ENCODE assay signal across 21 cellular contexts in the genomic region with DNA sequence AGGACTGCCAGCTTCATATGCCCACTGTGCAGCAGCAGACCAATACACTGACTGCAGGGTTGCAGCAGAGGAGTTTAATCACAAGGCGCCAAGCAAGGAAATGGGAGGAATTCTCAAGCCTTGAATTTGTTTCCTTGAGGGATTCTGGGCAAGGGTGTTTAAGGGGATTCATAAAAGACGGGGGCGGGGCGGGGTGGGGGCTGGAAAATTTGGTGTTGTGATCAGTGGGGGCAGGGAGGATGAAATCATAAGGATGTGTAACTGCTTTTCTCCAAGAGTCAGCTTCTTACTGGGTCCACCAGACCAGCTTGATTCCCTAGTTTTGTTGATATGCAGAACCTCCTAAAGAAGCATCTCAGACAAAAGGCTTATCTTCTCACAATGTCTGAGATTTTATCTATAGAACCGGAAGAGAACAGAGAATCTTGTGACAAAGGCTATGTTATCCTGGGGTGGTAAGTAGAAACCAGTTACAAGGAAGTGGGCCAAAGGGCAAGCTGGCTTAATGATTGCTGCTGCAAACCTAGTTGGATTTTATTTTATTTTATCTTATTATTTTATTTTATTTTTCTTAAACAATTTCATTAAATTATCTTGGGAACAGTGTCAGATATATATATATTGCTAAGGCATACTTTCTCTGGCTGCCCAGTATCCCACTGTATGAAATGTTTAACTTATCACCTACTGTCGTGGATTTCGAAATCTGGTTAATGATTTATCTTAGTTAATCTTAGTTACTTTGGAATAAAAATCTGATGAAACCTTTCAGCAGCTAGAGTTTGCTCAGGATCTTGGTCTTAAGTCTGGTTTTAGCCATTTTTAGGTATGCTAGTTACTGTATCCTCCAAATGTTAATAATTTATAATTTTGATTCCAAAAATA.
DNase-seq lines count a peak whose midpoint lies in the region; ATAC-seq, FAIRE-seq and TF ChIP-seq lines count a peak whose summit lies in the region.
"Had no signal": no experiment of that assay in that cellular context is flagged by ENCODE, and none has a peak within 500 bp of the region (broad histone marks: within the 10 kb centered on the region; RNA-seq: fewer than 3 reads in every experiment).

No MANE protein-coding gene starts in this region.

- H3K4me3 ChIP-seq in endothelial cell of umbilical vein (replicated peaks in 1 of 3; ENCODE audit: insufficient read depth in 1 of 3, low read depth in 1 of 3, low read length in 3 of 3) = no peak overlapping the region
- no peak overlapping the region for H3K4me3 ChIP-seq in liver (ENCODE audit: low read depth in 1 of 3, low read length in 3 of 3)
- H3K4me3 ChIP-seq: psoas muscle, tibial nerve had no signal

- H2AFZ ChIP-seq in endothelial cell of umbilical vein (ENCODE audit: low read depth, low read length) = no peak overlapping the region

- H3K27me3 ChIP-seq in endothelial cell of umbilical vein (ENCODE audit: control insufficient read depth in 2 of 2, insufficient read depth in 2 of 2, low read length in 2 of 2) = no peaks in the 10 kb centered on the region
- H3K27me3 ChIP-seq in liver (ENCODE audit: control insufficient read depth in 4 of 4, insufficient read depth in 4 of 4, low read length in 3 of 4) = no peaks in the 10 kb centered on the region

- DNase-seq in DMS53 (lab: John Stamatoyannopoulos, UW) = peak; percentile 19
- no peak for DNase-seq in DMS53 treated with DMSO at 0.1 percent for 48 hours (lab: John Stamatoyannopoulos, UW; ENCODE audit: unreplicated experiment)
- no peak for DNase-seq in endothelial cell of umbilical vein (ENCODE audit: low read depth, low spot score)
- DNase-seq in activated T-cell treated with anti-CD3 and anti-CD28 coated beads, Interleukin-2, amount 50 U/mL, for 1 hour = no peak
- no peak for DNase-seq in cortex of kidney (lab: John Stamatoyannopoulos, UW)
- no peak for DNase-seq in stimulated activated CD4-positive, alpha-beta T cell treated with anti-CD3 and anti-CD28 coated beads, Interleukin-2, amount 100 ng/mL, for 24 hours
- DNase-seq: activated CD8-positive, alpha-beta memory T cell treated with anti-CD3 and anti-CD28 coated beads, Interleukin-2, amount 50 U/mL, for 4 hours; KG1; mammary epithelial cell; NCI-H1048; NCI-H2081; NCI-H510A treated with DMSO at 0.1 percent for 48 hours; psoas muscle had no signal

- no peak overlapping the region for H3K9ac ChIP-seq in endothelial cell of umbilical vein (replicated peaks; ENCODE audit: extremely low read depth, insufficient read depth, low read length)
- no peak overlapping the region for H3K9ac ChIP-seq in liver (ENCODE audit: low read depth in 1 of 2, low read length in 2 of 2)

- no TSS peak for BruUV-seq in endothelial cell of umbilical vein (replicated peaks; lab: Mats Ljungman, UMichigan)

- H4K20me1 ChIP-seq in endothelial cell of umbilical vein (replicated peaks; ENCODE audit: control insufficient read depth, extremely low read depth, insufficient read depth, low read length) = no peaks in the 10 kb centered on the region

- POLR2A ChIA-PET in endothelial cell of umbilical vein (lab: Charles Lee) = no interaction called here

- H3K36me3 ChIP-seq in endothelial cell of umbilical vein (ENCODE audit: control insufficient read depth in 2 of 2, extremely low read depth in 1 of 2, insufficient read depth in 2 of 2, low read length in 2 of 2) = no peaks in the 10 kb centered on the region
- H3K36me3 ChIP-seq in liver (ENCODE audit: control insufficient read depth in 4 of 4, insufficient read depth in 3 of 4, low read depth in 1 of 4, low read length in 3 of 4) = no peaks in the 10 kb centered on the region
- H3K36me3 ChIP-seq: tibial nerve had no signal

- TF ChIP-seq CTCF in endothelial cell of umbilical vein (IDR thresholded peaks at IDR 0.05; ENCODE audit: extremely low read depth in 1 of 2, insufficient read depth in 1 of 2, low read depth in 1 of 2, low read length in 2 of 2) = no peak
- TF ChIP-seq CTCF in liver (IDR thresholded peaks at IDR 0.05; ENCODE audit: low read depth, low read length, missing input control) = no peak

- H3K27ac ChIP-seq in endothelial cell of umbilical vein (ENCODE audit: insufficient read depth, low read depth, low read length) (no peak overlapping the region), liver (ENCODE audit: low read depth in 1 of 2, low read length in 2 of 2) (no peak overlapping the region)
- H3K27ac ChIP-seq: 22Rv1, C4-2B, psoas muscle, tibial nerve had no signal

- H3K4me1 ChIP-seq in endothelial cell of umbilical vein (ENCODE audit: control insufficient read depth, extremely low read depth, insufficient read depth, low read length) (no peaks in the 10 kb centered on the region), liver (ENCODE audit: control insufficient read depth in 4 of 4, insufficient read depth in 4 of 4, low read length in 3 of 4) (peaks cover 0 to 3% (median 0%) of the 10 kb centered on the region in 4 donors)
- H3K4me1 ChIP-seq: psoas muscle, tibial nerve had no signal

- intact Hi-C loops in endothelial cell of umbilical vein (cut with micrococcal nuclease) = no loop called here

- H3K79me2 ChIP-seq in endothelial cell of umbilical vein (ENCODE audit: control insufficient read depth, insufficient read depth, low read length) = no peaks in the 10 kb centered on the region

- WGBS in liver = 64% methylated on average over 7 of the region's 7 CpGs

- no peaks in the 10 kb centered on the region for H3K9me1 ChIP-seq in endothelial cell of umbilical vein (replicated peaks; ENCODE audit: control insufficient read depth, extremely low read depth, insufficient read depth, low read length)

- peak; percentile 33 for FAIRE-seq in endothelial cell of umbilical vein (lab: Jason Lieb, UNC)

- dilution Hi-C loops in endothelial cell of umbilical vein (cut with MboI; ENCODE audit: extremely low pct_ligation_motif_present, low sequenced_read_pairs) = no loop called here

- ATAC-seq in GM21515 (IDR thresholded peaks at IDR 0.05; ENCODE audit: unreplicated experiment) = no peak
- ATAC-seq: activated CD4-positive, CD25-positive, alpha-beta regulatory T cell treated with anti-CD3 and anti-CD28 coated beads, Interleukin-2, amount 50 U/mL, for 24 hours; natural killer cell treated with Interleukin-12 subunit alpha and Interleukin-12 subunit beta and Interleukin-15 and Interleukin-18, amount 100 ng/mL, for 72 hours; psoas muscle; stimulated activated memory B cell treated with anti-CD40 and anti-IgM and Interleukin-4, amounts not matched to agents 10 μg/mL and 1 μg/mL and 100 μg/mL, for 72 hours had no signal

- no peak overlapping the region for H3K4me2 ChIP-seq in endothelial cell of umbilical vein (ENCODE audit: insufficient read depth, low read length)

- H3K9me3 ChIP-seq in endothelial cell of umbilical vein (replicated peaks; ENCODE audit: control insufficient read depth, insufficient read depth, low read length) = no peaks in the 10 kb centered on the region
- no peaks in the 10 kb centered on the region for H3K9me3 ChIP-seq in liver (ENCODE audit: control insufficient read depth in 4 of 4, low read length in 3 of 4)
- H3K9me3 ChIP-seq: psoas muscle, tibial nerve had no signal

- TF ChIP-seq RAD21 in liver (IDR thresholded peaks at IDR 0.05) = no peak

- no peak for TF ChIP-seq POLR2A in endothelial cell of umbilical vein (IDR thresholded peaks at IDR 0.05; ENCODE audit: low read depth, low read length)

- CTCF ChIA-PET in endothelial cell of umbilical vein (lab: Charles Lee) = interaction anchor here (2.3 kb wide), 1 partner anchor 10 kb away, joined by 5 read pairs; no protein-coding TSS in a partner anchor

TF ChIP-seq in endothelial cell of umbilical vein, 7 proteins besides CTCF, POLR2A, EP300 and RAD21:
- TF ChIP-seq, protein P1, sequence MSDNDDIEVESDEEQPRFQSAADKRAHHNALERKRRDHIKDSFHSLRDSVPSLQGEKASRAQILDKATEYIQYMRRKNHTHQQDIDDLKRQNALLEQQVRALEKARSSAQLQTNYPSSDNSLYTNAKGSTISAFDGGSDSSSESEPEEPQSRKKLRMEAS (IDR thresholded peaks at IDR 0.05; ENCODE audit: insufficient read depth, insufficient read length) = no peak
- TF ChIP-seq FOS (IDR thresholded peaks at IDR 0.05; ENCODE audit: borderline replicate concordance, insufficient read depth, low read length) (no peak), JUN (IDR thresholded peaks at IDR 0.05; ENCODE audit: borderline replicate concordance, insufficient read depth, insufficient read length, low read depth) (no peak), EZH2 (IDR thresholded peaks at IDR 0.05; ENCODE audit: borderline replicate concordance, low read depth, low read length, severe bottlenecking) (no peak), MYC (IDR thresholded peaks at IDR 0.05; ENCODE audit: low read depth, low read length) (no peak), POLR2AphosphoS5 (IDR thresholded peaks at IDR 0.05; ENCODE audit: insufficient read depth, low read depth, low read length) (no peak), GATA2 (IDR thresholded peaks at IDR 0.05; ENCODE audit: insufficient read depth, insufficient read length, low read depth, low read length) (no peak)

TF ChIP-seq in liver, 16 proteins besides CTCF, POLR2A, EP300 and RAD21 (continues in another document):
- no peak for TF ChIP-seq JUND (IDR thresholded peaks at IDR 0.05)
- TF ChIP-seq HNF4G (IDR thresholded peaks at IDR 0.05) = no peak
- TF ChIP-seq, protein P1 (IDR thresholded peaks at IDR 0.05) = no peak
- TF ChIP-seq SP1 (IDR thresholded peaks at IDR 0.05) = peak; percentile 30
- TF ChIP-seq GABPA (IDR thresholded peaks at IDR 0.05 in 1 of 2, conservative IDR thresholded peaks at IDR 0.05 in 1 of 2) = no peak
- TF ChIP-seq FOXA2 (IDR thresholded peaks at IDR 0.05) = no peak
